22 cellular contexts compared by ENCODE assay signal in genomic region chr10:50438049-50438936, GRCh38.
DNase-seq lines count a peak whose midpoint lies in the region; ATAC-seq and TF ChIP-seq lines count a peak whose summit lies in the region.
"Had no signal": no experiment of that assay in that cellular context is flagged by ENCODE, and none has a peak within 500 bp of the region (broad histone marks: within the 10 kb centered on the region; RNA-seq: fewer than 3 reads in every experiment).

No MANE protein-coding gene starts in this region.

- H3K4me1 ChIP-seq in lower lobe of right lung = no peaks in the 10 kb centered on the region
- H3K4me1 ChIP-seq: psoas muscle, uterus had no signal

- no peak overlapping the region for H3K4me3 ChIP-seq in lower lobe of right lung
- H3K4me3 ChIP-seq: ascending aorta, psoas muscle, smooth muscle cell, uterus had no signal

- peak; percentile 34 for ATAC-seq in HG02610 (IDR thresholded peaks at IDR 0.05; ENCODE audit: unreplicated experiment)
- ATAC-seq in lower lobe of right lung = peak; percentile 63 to 70
- ATAC-seq: effector memory CD8-positive, alpha-beta T cell; psoas muscle had no signal

- no peaks in the 10 kb centered on the region for H3K36me3 ChIP-seq in lower lobe of right lung
- H3K36me3 ChIP-seq: ascending aorta, uterus had no signal

- H3K27ac ChIP-seq in lower lobe of right lung = no peak overlapping the region
- H3K27ac ChIP-seq: psoas muscle, uterus had no signal

- H3K9me3 ChIP-seq in lower lobe of right lung = no peaks in the 10 kb centered on the region
- H3K9me3 ChIP-seq: ascending aorta, psoas muscle, uterus had no signal

- intact Hi-C loops in lower lobe of right lung (cut with DNase I) = no loop called here

- no peaks in the 10 kb centered on the region for H3K27me3 ChIP-seq in lower lobe of right lung (ENCODE audit: low read depth)
- H3K27me3 ChIP-seq: ascending aorta, uterus had no signal

- peak; percentile 18 for DNase-seq in SIG-M5 treated with dmso at 0.1 percent for 504 hours (lab: John Stamatoyannopoulos, UW; ENCODE audit: unreplicated experiment)
- DNase-seq in SIG-M5 (lab: John Stamatoyannopoulos, UW) = no peak
- peak; percentile 35 for DNase-seq in NOMO-1 treated with DMSO at 0.1 percent for 48 hours (lab: John Stamatoyannopoulos, UW; ENCODE audit: unreplicated experiment)
- no peak for DNase-seq in lower lobe of right lung
- DNase-seq in stimulated activated CD4-positive, alpha-beta T cell treated with anti-CD3 and anti-CD28 coated beads, Interleukin-15, amount 100 ng/mL, for 24 hours = no peak
- no peak for DNase-seq in NCI-H1694 treated with DMSO at 0.1 percent for 48 hours (lab: John Stamatoyannopoulos, UW)
- no peak for DNase-seq in activated T-cell treated with anti-CD3 and anti-CD28 coated beads, Interleukin-2, amount 50 U/mL, for 48 hours
- DNase-seq: 8988T; activated CD4-positive, alpha-beta T cell treated with anti-CD3 and anti-CD28 coated beads, Interleukin-2, amount 10 ng/mL, durations not matched to agents 24 days and 14 days; activated CD8-positive, alpha-beta memory T cell treated with anti-CD3 and anti-CD28 coated beads, Interleukin-2, amount 50 U/mL, for 48 hours; cerebellar nuclear complex; effector memory CD8-positive, alpha-beta T cell; midbrain; NCI-H146; NCI-H774; psoas muscle; stimulated activated CD4-positive, alpha-beta T cell treated with anti-CD3 and anti-CD28 coated beads, Interleukin-4, amount 100 ng/mL, for 4 hours; SW 1271; uterus had no signal

- TF ChIP-seq CTCF in lower lobe of right lung (IDR thresholded peaks at IDR 0.05) = no peak

Comparison
In these comparisons a context has a peak if more than half of its experiments do, and no peak if none do; other contexts are left out.
1. DNase-seq: peak in SIG-M5 treated with dmso at 0.1 percent for 504 hours (single experiment) and NOMO-1 treated with DMSO at 0.1 percent for 48 hours (single experiment); none in SIG-M5 (single experiment), lower lobe of right lung (single experiment), stimulated activated CD4-positive, alpha-beta T cell treated with anti-CD3 and anti-CD28 coated beads, Interleukin-15, amount 100 ng/mL, for 24 hours (single experiment), NCI-H1694 treated with DMSO at 0.1 percent for 48 hours (single experiment) and activated T-cell treated with anti-CD3 and anti-CD28 coated beads, Interleukin-2, amount 50 U/mL, for 48 hours (0 of 2).